1 cellular context compared by ENCODE assay signal in genomic region chr21:41878831-41879189, GRCh38.
TF ChIP-seq lines count a peak whose summit lies in the region.

No MANE protein-coding gene starts in this region.

TF ChIP-seq in K562, 482 proteins besides CTCF, POLR2A, EP300 and RAD21 (continued from another document):
- TF ChIP-seq, protein P1, sequence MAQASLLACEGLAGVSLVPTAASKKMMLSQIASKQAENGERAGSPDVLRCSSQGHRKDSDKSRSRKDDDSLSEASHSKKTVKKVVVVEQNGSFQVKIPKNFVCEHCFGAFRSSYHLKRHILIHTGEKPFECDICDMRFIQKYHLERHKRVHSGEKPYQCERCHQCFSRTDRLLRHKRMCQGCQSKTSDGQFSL (CRISPR knock-in tag; IDR thresholded peaks at IDR 0.05) = no peak
- TF ChIP-seq, protein P1 (tag; IDR thresholded peaks at IDR 0.05) = no peak
- peak; percentile 98 for TF ChIP-seq NEUROD1 (IDR thresholded peaks at IDR 0.05; ENCODE audit: borderline replicate concordance, low read depth, low read length, partially characterized antibody)
- peak; percentile 60 for TF ChIP-seq TAF1 (IDR thresholded peaks at IDR 0.05; ENCODE audit: control insufficient read depth, extremely low read depth, insufficient read depth, low read length, severe bottlenecking)
- TF ChIP-seq MLX (CRISPR knock-in tag; conservative IDR thresholded peaks at IDR 0.05) = no peak
- no peak for TF ChIP-seq ZNF347 (CRISPR knock-in tag; IDR thresholded peaks at IDR 0.05; ENCODE audit: low read depth)
- TF ChIP-seq, protein P2, sequence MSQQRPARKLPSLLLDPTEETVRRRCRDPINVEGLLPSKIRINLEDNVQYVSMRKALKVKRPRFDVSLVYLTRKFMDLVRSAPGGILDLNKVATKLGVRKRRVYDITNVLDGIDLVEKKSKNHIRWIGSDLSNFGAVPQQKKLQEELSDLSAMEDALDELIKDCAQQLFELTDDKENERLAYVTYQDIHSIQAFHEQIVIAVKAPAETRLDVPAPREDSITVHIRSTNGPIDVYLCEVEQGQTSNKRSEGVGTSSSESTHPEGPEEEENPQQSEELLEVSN (IDR thresholded peaks at IDR 0.05; ENCODE audit: borderline replicate concordance in 1 of 2, extremely low read depth in 1 of 2, insufficient read depth in 1 of 2, insufficient read length in 1 of 2, low read depth in 1 of 2, low read length in 1 of 2, poor library complexity in 1 of 2, severe bottlenecking in 1 of 2) = peak in 1 of 2 experiments; percentile 73
